Comparison of ENCODE assay signal across 1 cellular context in genomic region chr5:145830594-145830993, GRCh38.
TF ChIP-seq lines count a peak whose summit lies in the region.

No MANE protein-coding gene starts in this region.

TF ChIP-seq in HEK293, 187 proteins besides CTCF, POLR2A, EP300 and RAD21 (continued from another document):
- no peak for TF ChIP-seq TSHZ1 (tag by site-specific recombination; IDR thresholded peaks at IDR 0.05; ENCODE audit: borderline replicate concordance)
